ENCODE assay signal across 8 cellular contexts in genomic region chr19:41882568-41883462, GRCh38. TPM values are rescaled to one million over a fixed set of nuclear protein-coding genes. Genes with fewer than 3 reads are reported as not detected.
A peak's percentile ranks its signal among the peaks of the same experiment; 100 is the strongest.
DNase-seq lines count a peak whose midpoint lies in the region; ATAC-seq and TF ChIP-seq lines count a peak whose summit lies in the region.

Gene ARHGEF1, plus strand, starts transcription at chr19:41883184. Its CDS starts 4,899 bp downstream, at chr19:41888083.

- H3K4me1 ChIP-seq in PC-9 (replicated peaks; ENCODE audit: insufficient read depth) (peaks cover 23% of the 10 kb centered on the region), parathyroid adenoma (peaks cover 10% of the 10 kb centered on the region)

- H3F3A ChIP-seq in PC-9 (ENCODE audit: insufficient read depth, low read depth): peaks cover 29% of the 10 kb centered on the region

- no peak within 1 kb of the TSS for H3K27ac ChIP-seq in PC-9
- H3K27ac ChIP-seq in parathyroid adenoma: peak within 1 kb of the TSS; percentile 67

- no peak within 1 kb of the TSS for H3K9ac ChIP-seq in parathyroid adenoma

- H3K36me3 Mint-ChIP-seq in glutamatergic neuron (ENCODE audit: unreplicated experiment): no peaks in the 10 kb centered on the region

- peaks cover 5% of the 10 kb centered on the region for H3K9me3 Mint-ChIP-seq in glutamatergic neuron (ENCODE audit: unreplicated experiment)

- H3K9me3 ChIP-seq in PC-9 (ENCODE audit: insufficient read depth, low read depth): no peaks in the 10 kb centered on the region
- no peaks in the 10 kb centered on the region for H3K9me3 ChIP-seq in parathyroid adenoma (ENCODE audit: control insufficient read depth, low read length)

- BruUV-seq in PC-9 (replicated peaks; lab: Mats Ljungman, UMichigan): TSS peak; percentile 7

- peaks cover 9% of the 10 kb centered on the region for H3K4me1 Mint-ChIP-seq in glutamatergic neuron (ENCODE audit: low read depth, unreplicated experiment)

- POLR2A ChIA-PET in PC-9 (lab: Charles Lee; ENCODE audit: unreplicated experiment): no interaction called here

- H3K27me3 Mint-ChIP-seq in glutamatergic neuron (ENCODE audit: unreplicated experiment): peaks cover 9% of the 10 kb centered on the region

- H3K4me2 ChIP-seq in PC-9 (peak within 1 kb of the TSS; percentile 82), parathyroid adenoma (ENCODE audit: low read length) (peak within 1 kb of the TSS; percentile 81)

- no peaks in the 10 kb centered on the region for H3K27me3 ChIP-seq in PC-9 (ENCODE audit: insufficient read depth, low read depth)
- no peaks in the 10 kb centered on the region for H3K27me3 ChIP-seq in parathyroid adenoma (ENCODE audit: control insufficient read depth, insufficient read depth, low read length)

- peak within 1 kb of the TSS; percentile 94 for H2AFZ ChIP-seq in PC-9
- H2AFZ ChIP-seq in parathyroid adenoma: peak within 1 kb of the TSS; percentile 95

- H3K79me2 ChIP-seq in PC-9 (ENCODE audit: low read depth) (peaks cover 35% of the 10 kb centered on the region), parathyroid adenoma (peaks cover 17% of the 10 kb centered on the region)

- H3K9me2 ChIP-seq in PC-9 (ENCODE audit: insufficient read depth): no peaks in the 10 kb centered on the region

- intact Hi-C loops in PC-9 (cut with micrococcal nuclease; ENCODE audit: unreplicated experiment): no loop called here

- TF ChIP-seq CTCF in PC-9 (conservative IDR thresholded peaks at IDR 0.05): no peak
- no peak for TF ChIP-seq CTCF in glutamatergic neuron (IDR thresholded peaks at IDR 0.05; ENCODE audit: partially characterized antibody, unreplicated experiment)
- peak; percentile 6 for TF ChIP-seq CTCF in parathyroid adenoma (IDR thresholded peaks at IDR 0.05)

- H3K27ac Mint-ChIP-seq in glutamatergic neuron (ENCODE audit: unreplicated experiment): peak within 1 kb of the TSS; percentile 91

- no peaks in the 10 kb centered on the region for H4K20me1 ChIP-seq in PC-9 (ENCODE audit: insufficient read depth)

- peak; percentile 77 for DNase-seq in stimulated activated CD4-positive, alpha-beta T cell treated with anti-CD3 and anti-CD28 coated beads, Interleukin-15, amount 100 ng/mL, for 24 hours
- no peak for DNase-seq in stimulated activated CD4-positive, alpha-beta T cell treated with anti-CD3 and anti-CD28 coated beads, Interleukin-2, amount 100 ng/mL, for 48 hours
- DNase-seq in PC-9 (peak in 1 of 2 experiments; percentile 43), glutamatergic neuron (peak; percentile 44)
- DNase-seq in activated naive CD4-positive, alpha-beta T cell treated with Interleukin-2 at 50 U/mL for 16 hours: peak; percentile 60

- no peaks in the 10 kb centered on the region; the same call in 1 of the 2 replicates for H3K36me3 ChIP-seq in PC-9 (ENCODE audit: low read depth)
- H3K36me3 ChIP-seq in parathyroid adenoma (ENCODE audit: control insufficient read depth, insufficient read depth, low read length): no peaks in the 10 kb centered on the region

- peak within 1 kb of the TSS; percentile 98 for H3K4me3 Mint-ChIP-seq in glutamatergic neuron (ENCODE audit: unreplicated experiment)

- ATAC-seq in HG03460 (IDR thresholded peaks at IDR 0.05; ENCODE audit: unreplicated experiment) (no peak), GM21528 (IDR thresholded peaks at IDR 0.05; ENCODE audit: low FRiP score, unreplicated experiment) (no peak)

- CTCF ChIA-PET in PC-9 (lab: Charles Lee): interaction anchor here (0.6 kb wide), 1 partner anchor 18 kb away, joined by 7 read pairs; no protein-coding TSS in a partner anchor

- H3K4me3 ChIP-seq in PC-9 (peak within 1 kb of the TSS; percentile 83), parathyroid adenoma (ENCODE audit: low read depth, low read length) (peak within 1 kb of the TSS; percentile 70)

RNA-seq across cellular contexts. Expression of gene ARHGEF1, which starts in this region (rescaled TPM):
- 101 and 109 TPM in 2 replicates for total RNA-seq in PC-9 (2021)
- total RNA-seq in glutamatergic neuron (ENCODE audit: unreplicated experiment): 78.7 TPM

Comparison
In these comparisons a context has a peak if more than half of its experiments do, and no peak if none do; other contexts are left out.
1. DNase-seq: peak in stimulated activated CD4-positive, alpha-beta T cell treated with anti-CD3 and anti-CD28 coated beads, Interleukin-15, amount 100 ng/mL, for 24 hours (single experiment), activated naive CD4-positive, alpha-beta T cell treated with Interleukin-2 at 50 U/mL for 16 hours (single experiment) and glutamatergic neuron (single experiment); none in stimulated activated CD4-positive, alpha-beta T cell treated with anti-CD3 and anti-CD28 coated beads, Interleukin-2, amount 100 ng/mL, for 48 hours (0 of 2).